Comparison of ENCODE assay signal across 8 cellular contexts in genomic region chr2:85355073-85355410, GRCh38. TPM values are rescaled to one million over a fixed set of nuclear protein-coding genes. Genes with fewer than 3 reads are reported as not detected.
DNase-seq lines count a peak whose midpoint lies in the region; ATAC-seq and TF ChIP-seq lines count a peak whose summit lies in the region.

No MANE protein-coding gene starts in this region.

- no peaks in the 10 kb centered on the region for H3K4me1 ChIP-seq in ectodermal cell (ENCODE audit: control insufficient read depth, insufficient read depth, low read length)

- no peak for ATAC-seq in Right ventricle myocardium inferior

- peak overlapping the region; percentile 70 for H3K4me3 ChIP-seq in ectodermal cell (ENCODE audit: insufficient read depth, low read depth, low read length)

- intact Hi-C loops in cardiac septum (cut with DNase I): no loop called here
- intact Hi-C loops in Right ventricle myocardium inferior (cut with DNase I): loop anchor here (10.0 kb wide), 1 partner anchor 180 kb away; the partner anchor contains the start of gene MAT2A

- 22 to 24% methylated on average over 10 of the region's 10 CpGs for WGBS in ectodermal cell, 2 experiments

- DNase-seq in cardiac septum (ENCODE audit: low spot score) (peak; percentile 72), Right ventricle myocardium inferior (ENCODE audit: missing footprints) (no peak), neural crest cell (ENCODE audit: low read depth, low spot score) (no peak), UCSD-AML1 (lab: John Stamatoyannopoulos, UW; ENCODE audit: unreplicated experiment) (no peak), EL (no peak), ureter (ENCODE audit: low spot score) (no peak)

- H3K4me3 Mint-ChIP-seq in neural crest cell: peak overlapping the region; percentile 99

- no peaks in the 10 kb centered on the region for H3K9me3 Mint-ChIP-seq in neural crest cell

- H3K36me3 ChIP-seq in KOPT-K1 (ENCODE audit: insufficient read depth, low read length) (peaks cover 35% of the 10 kb centered on the region), ectodermal cell (ENCODE audit: control insufficient read depth, insufficient read depth, low read length) (no peaks in the 10 kb centered on the region)

- no peaks in the 10 kb centered on the region for H3K27me3 Mint-ChIP-seq in neural crest cell (ENCODE audit: low read depth)

- H3K27ac Mint-ChIP-seq in neural crest cell (ENCODE audit: unreplicated experiment): peak overlapping the region; percentile 99

- H3K27me3 ChIP-seq in ectodermal cell (ENCODE audit: control insufficient read depth, insufficient read depth, low read length, poor library complexity, severe bottlenecking): no peaks in the 10 kb centered on the region

- peaks cover 4% of the 10 kb centered on the region for H3K36me3 Mint-ChIP-seq in neural crest cell (ENCODE audit: low read depth)

- TF ChIP-seq CTCF in neural crest cell (conservative IDR thresholded peaks at IDR 0.05): no peak

- H3K4me1 Mint-ChIP-seq in neural crest cell: peaks cover 37% of the 10 kb centered on the region

- peak overlapping the region; percentile 66 for H3K27ac ChIP-seq in KOPT-K1 (ENCODE audit: low read depth, low read length, poor library complexity, severe bottlenecking)
- no peak overlapping the region for H3K27ac ChIP-seq in ectodermal cell (ENCODE audit: insufficient read depth, low read depth, low read length, poor library complexity, severe bottlenecking)

- no peaks in the 10 kb centered on the region for H3K9me3 ChIP-seq in KOPT-K1 (ENCODE audit: insufficient read depth, low read length, poor library complexity, severe bottlenecking)
- H3K9me3 ChIP-seq in ectodermal cell (ENCODE audit: control insufficient read depth, low read length): no peaks in the 10 kb centered on the region

RNA-seq across cellular contexts. Expression of gene ELMOD3, which starts 0.5 kb away (rescaled TPM):
- total RNA-seq in cardiac septum (9.8 TPM), Right ventricle myocardium inferior (10.2 TPM), neural crest cell (25.9 and 26.5 TPM in 2 replicates), ureter (23.3 TPM)
- polyA plus RNA-seq in ectodermal cell (2013, experiment 1 of 4): 23.7 TPM
- 19.4 TPM for polyA plus RNA-seq in ectodermal cell (2013, experiment 2 of 4)
- polyA plus RNA-seq in ectodermal cell (2013, experiment 3 of 4): 20.4 TPM
- 21.0 TPM for polyA plus RNA-seq in ectodermal cell (2013, experiment 4 of 4)

RNA-seq across cellular contexts. Expression of gene RETSAT, which starts 0.7 kb away (rescaled TPM):
- total RNA-seq in cardiac septum (16.6 TPM), Right ventricle myocardium inferior (44.8 TPM), neural crest cell (25.2 and 26.0 TPM in 2 replicates), ureter (39.6 TPM)
- polyA plus RNA-seq in ectodermal cell (2013, experiment 1 of 4): 14.3 TPM
- polyA plus RNA-seq in ectodermal cell (2013, experiment 2 of 4): 14.2 TPM
- 11.8 TPM for polyA plus RNA-seq in ectodermal cell (2013, experiment 3 of 4)
- polyA plus RNA-seq in ectodermal cell (2013, experiment 4 of 4): 13.2 TPM

RNA-seq across cellular contexts. Expression of gene TGOLN2, which starts 27.3 kb away (rescaled TPM):
- total RNA-seq in cardiac septum (75.1 TPM), Right ventricle myocardium inferior (65.6 TPM), neural crest cell (52.6 and 54.8 TPM in 2 replicates), ureter (135 TPM)
- 57.6 TPM for polyA plus RNA-seq in ectodermal cell (2013, experiment 1 of 4)
- 61.4 TPM for polyA plus RNA-seq in ectodermal cell (2013, experiment 2 of 4)
- polyA plus RNA-seq in ectodermal cell (2013, experiment 3 of 4): 43.6 TPM
- 50.7 TPM for polyA plus RNA-seq in ectodermal cell (2013, experiment 4 of 4)

RNA-seq across cellular contexts. Expression of gene CAPG, which starts 55.1 kb away (rescaled TPM):
- total RNA-seq in cardiac septum (7.4 TPM), Right ventricle myocardium inferior (5.2 TPM), neural crest cell (24.3 and 32.6 TPM in 2 replicates), ureter (298 TPM)
- 22.7 TPM for polyA plus RNA-seq in ectodermal cell (2013, experiment 1 of 4)
- polyA plus RNA-seq in ectodermal cell (2013, experiment 2 of 4): 17.9 TPM
- 21.1 TPM for polyA plus RNA-seq in ectodermal cell (2013, experiment 3 of 4)
- polyA plus RNA-seq in ectodermal cell (2013, experiment 4 of 4): 21.4 TPM
